1 cellular context compared by ENCODE assay signal in the genomic region with DNA sequence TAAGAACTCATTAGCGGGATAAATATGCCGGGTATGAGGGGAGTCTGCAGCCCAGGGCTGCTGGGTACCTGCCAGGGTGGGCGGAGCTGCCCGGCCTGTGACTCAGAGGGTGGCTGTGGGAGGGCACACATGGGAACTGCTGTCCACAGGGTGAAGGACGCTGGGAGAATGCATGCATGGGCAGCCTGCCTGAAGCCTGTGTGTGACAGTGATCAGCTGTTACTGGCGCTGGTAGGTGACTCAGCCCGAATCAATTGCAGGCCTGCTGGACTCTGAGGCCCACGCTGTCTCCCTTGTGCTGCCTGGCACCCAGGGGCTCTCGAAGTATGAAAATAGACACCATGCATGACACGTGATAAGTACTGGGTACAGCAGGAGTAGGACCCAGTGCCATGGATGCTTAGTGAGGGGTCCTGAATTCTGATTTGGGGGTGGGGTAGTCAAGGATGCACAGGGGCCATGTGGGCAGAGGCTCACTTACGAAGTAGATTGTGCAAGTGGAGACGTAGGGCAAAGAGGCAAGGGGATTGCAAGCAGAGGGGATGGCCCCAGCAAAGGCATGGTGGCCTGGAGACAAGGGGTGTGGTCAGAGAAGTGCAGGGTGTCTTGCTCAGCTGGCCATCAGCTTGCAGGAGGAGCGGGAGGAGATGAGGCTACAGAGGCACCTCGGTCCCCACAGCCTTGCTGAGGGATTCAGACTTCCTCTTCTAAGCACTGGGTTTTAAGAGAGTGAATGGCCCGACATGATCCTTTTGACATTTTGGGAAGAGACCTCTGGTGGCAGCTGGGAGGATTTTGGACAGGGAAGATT.
TF ChIP-seq lines count a peak whose summit lies in the region.

No MANE protein-coding gene starts in this region.

TF ChIP-seq in HepG2, 621 proteins besides CTCF, POLR2A, EP300 and RAD21 (continued from another document and continues in another):
- TF ChIP-seq, protein P1, sequence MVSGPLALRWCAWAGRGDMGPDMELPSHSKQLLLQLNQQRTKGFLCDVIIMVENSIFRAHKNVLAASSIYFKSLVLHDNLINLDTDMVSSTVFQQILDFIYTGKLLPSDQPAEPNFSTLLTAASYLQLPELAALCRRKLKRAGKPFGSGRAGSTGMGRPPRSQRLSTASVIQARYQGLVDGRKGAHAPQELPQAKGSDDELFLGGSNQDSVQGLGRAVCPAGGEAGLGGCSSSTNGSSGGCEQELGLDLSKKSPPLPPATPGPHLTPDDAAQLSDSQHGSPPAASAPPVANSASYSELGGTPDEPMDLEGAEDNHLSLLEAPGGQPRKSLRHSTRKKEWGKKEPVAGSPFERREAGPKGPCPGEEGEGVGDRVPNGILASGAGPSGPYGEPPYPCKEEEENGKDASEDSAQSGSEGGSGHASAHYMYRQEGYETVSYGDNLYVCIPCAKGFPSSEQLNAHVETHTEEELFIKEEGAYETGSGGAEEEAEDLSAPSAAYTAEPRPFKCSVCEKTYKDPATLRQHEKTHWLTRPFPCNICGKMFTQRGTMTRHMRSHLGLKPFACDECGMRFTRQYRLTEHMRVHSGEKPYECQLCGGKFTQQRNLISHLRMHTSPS (CRISPR knock-in tag; IDR thresholded peaks at IDR 0.05; ENCODE audit: low read depth), result peak; percentile 97
- TF ChIP-seq, protein P2, sequence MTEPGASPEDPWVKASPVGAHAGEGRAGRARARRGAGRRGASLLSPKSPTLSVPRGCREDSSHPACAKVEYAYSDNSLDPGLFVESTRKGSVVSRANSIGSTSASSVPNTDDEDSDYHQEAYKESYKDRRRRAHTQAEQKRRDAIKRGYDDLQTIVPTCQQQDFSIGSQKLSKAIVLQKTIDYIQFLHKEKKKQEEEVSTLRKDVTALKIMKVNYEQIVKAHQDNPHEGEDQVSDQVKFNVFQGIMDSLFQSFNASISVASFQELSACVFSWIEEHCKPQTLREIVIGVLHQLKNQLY (CRISPR knock-in tag; IDR thresholded peaks at IDR 0.05), result peak; percentile 90
- TF ChIP-seq NR3C1 (CRISPR knock-in tag; IDR thresholded peaks at IDR 0.05) (no peak), HMG20B (CRISPR knock-in tag; conservative IDR thresholded peaks at IDR 0.05) (no peak), ZNF75D (CRISPR knock-in tag; IDR thresholded peaks at IDR 0.05; ENCODE audit: borderline replicate concordance) (no peak), MAFG (CRISPR knock-in tag; IDR thresholded peaks at IDR 0.05) (peak; percentile 51; the same call in 1 of the 2 replicates), RARA (CRISPR knock-in tag; IDR thresholded peaks at IDR 0.05) (peak; percentile 78), ZNF253 (CRISPR knock-in tag; IDR thresholded peaks at IDR 0.05; ENCODE audit: borderline replicate concordance) (no peak), PCBP1 (IDR thresholded peaks at IDR 0.05; ENCODE audit: borderline replicate concordance, low read depth, low read length) (no peak), RFX5 (IDR thresholded peaks at IDR 0.05; ENCODE audit: low read depth, low read length) (peak; percentile 72), ATRX (CRISPR knock-in tag; IDR thresholded peaks at IDR 0.05; ENCODE audit: borderline replicate concordance) (no peak), ISX (CRISPR knock-in tag; conservative IDR thresholded peaks at IDR 0.05) (no peak), MTA1 (CRISPR knock-in tag; IDR thresholded peaks at IDR 0.05; ENCODE audit: borderline replicate concordance) (0 out of 2 replicates have a peak, but pooled peaks have one; percentile 72), SUZ12 (IDR thresholded peaks at IDR 0.05; ENCODE audit: low read depth, low read length) (no peak), BCL6 (CRISPR knock-in tag; IDR thresholded peaks at IDR 0.05) (peak; percentile 28; the same call in 1 of the 2 replicates), ZNF776 (CRISPR knock-in tag; IDR thresholded peaks at IDR 0.05) (peak; percentile 45; the same call in 1 of the 2 replicates), JUND (CRISPR knock-in tag; IDR thresholded peaks at IDR 0.05) (peak; percentile 90), KDM1A (CRISPR knock-in tag; IDR thresholded peaks at IDR 0.05) (no peak), CHCHD3 (CRISPR knock-in tag; IDR thresholded peaks at IDR 0.05) (no peak), ZNF34 (CRISPR knock-in tag; IDR thresholded peaks at IDR 0.05; ENCODE audit: borderline replicate concordance) (no peak), ZNF792 (CRISPR knock-in tag; IDR thresholded peaks at IDR 0.05) (peak; percentile 78), ZNF138 (CRISPR knock-in tag; IDR thresholded peaks at IDR 0.05; ENCODE audit: low read depth) (0 out of 2 replicates have a peak, but pooled peaks have one; percentile 43), RXRB (CRISPR knock-in tag; IDR thresholded peaks at IDR 0.05; ENCODE audit: borderline replicate concordance) (peak; percentile 76), MEF2D (CRISPR knock-in tag; IDR thresholded peaks at IDR 0.05) (0 out of 2 replicates have a peak, but pooled peaks have one; percentile 28), SMAD1 (CRISPR knock-in tag; IDR thresholded peaks at IDR 0.05; ENCODE audit: borderline replicate concordance, low read depth) (peak; percentile 44; the same call in 1 of the 2 replicates), NCOA5 (CRISPR knock-in tag; IDR thresholded peaks at IDR 0.05) (no peak), EEA1 (CRISPR knock-in tag; IDR thresholded peaks at IDR 0.05; ENCODE audit: borderline replicate concordance) (no peak), ZNF501 (CRISPR knock-in tag; IDR thresholded peaks at IDR 0.05) (peak; percentile 71; the same call in 1 of the 2 replicates)
- TF ChIP-seq, protein P3, sequence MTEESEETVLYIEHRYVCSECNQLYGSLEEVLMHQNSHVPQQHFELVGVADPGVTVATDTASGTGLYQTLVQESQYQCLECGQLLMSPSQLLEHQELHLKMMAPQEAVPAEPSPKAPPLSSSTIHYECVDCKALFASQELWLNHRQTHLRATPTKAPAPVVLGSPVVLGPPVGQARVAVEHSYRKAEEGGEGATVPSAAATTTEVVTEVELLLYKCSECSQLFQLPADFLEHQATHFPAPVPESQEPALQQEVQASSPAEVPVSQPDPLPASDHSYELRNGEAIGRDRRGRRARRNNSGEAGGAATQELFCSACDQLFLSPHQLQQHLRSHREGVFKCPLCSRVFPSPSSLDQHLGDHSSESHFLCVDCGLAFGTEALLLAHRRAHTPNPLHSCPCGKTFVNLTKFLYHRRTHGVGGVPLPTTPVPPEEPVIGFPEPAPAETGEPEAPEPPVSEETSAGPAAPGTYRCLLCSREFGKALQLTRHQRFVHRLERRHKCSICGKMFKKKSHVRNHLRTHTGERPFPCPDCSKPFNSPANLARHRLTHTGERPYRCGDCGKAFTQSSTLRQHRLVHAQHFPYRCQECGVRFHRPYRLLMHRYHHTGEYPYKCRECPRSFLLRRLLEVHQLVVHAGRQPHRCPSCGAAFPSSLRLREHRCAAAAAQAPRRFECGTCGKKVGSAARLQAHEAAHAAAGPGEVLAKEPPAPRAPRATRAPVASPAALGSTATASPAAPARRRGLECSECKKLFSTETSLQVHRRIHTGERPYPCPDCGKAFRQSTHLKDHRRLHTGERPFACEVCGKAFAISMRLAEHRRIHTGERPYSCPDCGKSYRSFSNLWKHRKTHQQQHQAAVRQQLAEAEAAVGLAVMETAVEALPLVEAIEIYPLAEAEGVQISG (CRISPR knock-in tag; IDR thresholded peaks at IDR 0.05), result peak; percentile 50; the same call in 1 of the 2 replicates
- TF ChIP-seq, protein P4, sequence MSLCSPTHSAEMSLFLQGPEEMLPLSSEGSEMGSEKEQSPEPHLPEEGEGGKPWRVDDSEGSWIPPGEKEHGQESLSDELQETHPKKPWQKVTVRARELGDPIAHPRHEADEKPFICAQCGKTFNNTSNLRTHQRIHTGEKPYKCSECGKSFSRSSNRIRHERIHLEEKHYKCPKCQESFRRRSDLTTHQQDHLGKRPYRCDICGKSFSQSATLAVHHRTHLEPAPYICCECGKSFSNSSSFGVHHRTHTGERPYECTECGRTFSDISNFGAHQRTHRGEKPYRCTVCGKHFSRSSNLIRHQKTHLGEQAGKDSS (CRISPR knock-in tag; IDR thresholded peaks at IDR 0.05; ENCODE audit: borderline replicate concordance, low read depth), result 0 out of 2 replicates have a peak, but pooled peaks have one; percentile 44
- TF ChIP-seq, protein P5, sequence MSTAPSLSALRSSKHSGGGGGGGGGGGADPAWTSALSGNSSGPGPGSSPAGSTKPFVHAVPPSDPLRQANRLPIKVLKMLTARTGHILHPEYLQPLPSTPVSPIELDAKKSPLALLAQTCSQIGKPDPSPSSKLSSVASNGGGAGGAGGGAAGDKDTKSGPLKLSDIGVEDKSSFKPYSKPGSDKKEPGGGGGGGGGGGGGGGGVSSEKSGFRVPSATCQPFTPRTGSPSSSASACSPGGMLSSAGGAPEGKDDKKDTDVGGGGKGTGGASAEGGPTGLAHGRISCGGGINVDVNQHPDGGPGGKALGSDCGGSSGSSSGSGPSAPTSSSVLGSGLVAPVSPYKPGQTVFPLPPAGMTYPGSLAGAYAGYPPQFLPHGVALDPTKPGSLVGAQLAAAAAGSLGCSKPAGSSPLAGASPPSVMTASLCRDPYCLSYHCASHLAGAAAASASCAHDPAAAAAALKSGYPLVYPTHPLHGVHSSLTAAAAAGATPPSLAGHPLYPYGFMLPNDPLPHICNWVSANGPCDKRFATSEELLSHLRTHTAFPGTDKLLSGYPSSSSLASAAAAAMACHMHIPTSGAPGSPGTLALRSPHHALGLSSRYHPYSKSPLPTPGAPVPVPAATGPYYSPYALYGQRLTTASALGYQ (CRISPR knock-in tag; IDR thresholded peaks at IDR 0.05), result no peak
- TF ChIP-seq, protein P6, sequence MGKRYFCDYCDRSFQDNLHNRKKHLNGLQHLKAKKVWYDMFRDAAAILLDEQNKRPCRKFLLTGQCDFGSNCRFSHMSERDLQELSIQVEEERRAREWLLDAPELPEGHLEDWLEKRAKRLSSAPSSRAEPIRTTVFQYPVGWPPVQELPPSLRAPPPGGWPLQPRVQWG (CRISPR knock-in tag; IDR thresholded peaks at IDR 0.05; ENCODE audit: borderline replicate concordance, low read depth), result no peak
- TF ChIP-seq, protein P7, sequence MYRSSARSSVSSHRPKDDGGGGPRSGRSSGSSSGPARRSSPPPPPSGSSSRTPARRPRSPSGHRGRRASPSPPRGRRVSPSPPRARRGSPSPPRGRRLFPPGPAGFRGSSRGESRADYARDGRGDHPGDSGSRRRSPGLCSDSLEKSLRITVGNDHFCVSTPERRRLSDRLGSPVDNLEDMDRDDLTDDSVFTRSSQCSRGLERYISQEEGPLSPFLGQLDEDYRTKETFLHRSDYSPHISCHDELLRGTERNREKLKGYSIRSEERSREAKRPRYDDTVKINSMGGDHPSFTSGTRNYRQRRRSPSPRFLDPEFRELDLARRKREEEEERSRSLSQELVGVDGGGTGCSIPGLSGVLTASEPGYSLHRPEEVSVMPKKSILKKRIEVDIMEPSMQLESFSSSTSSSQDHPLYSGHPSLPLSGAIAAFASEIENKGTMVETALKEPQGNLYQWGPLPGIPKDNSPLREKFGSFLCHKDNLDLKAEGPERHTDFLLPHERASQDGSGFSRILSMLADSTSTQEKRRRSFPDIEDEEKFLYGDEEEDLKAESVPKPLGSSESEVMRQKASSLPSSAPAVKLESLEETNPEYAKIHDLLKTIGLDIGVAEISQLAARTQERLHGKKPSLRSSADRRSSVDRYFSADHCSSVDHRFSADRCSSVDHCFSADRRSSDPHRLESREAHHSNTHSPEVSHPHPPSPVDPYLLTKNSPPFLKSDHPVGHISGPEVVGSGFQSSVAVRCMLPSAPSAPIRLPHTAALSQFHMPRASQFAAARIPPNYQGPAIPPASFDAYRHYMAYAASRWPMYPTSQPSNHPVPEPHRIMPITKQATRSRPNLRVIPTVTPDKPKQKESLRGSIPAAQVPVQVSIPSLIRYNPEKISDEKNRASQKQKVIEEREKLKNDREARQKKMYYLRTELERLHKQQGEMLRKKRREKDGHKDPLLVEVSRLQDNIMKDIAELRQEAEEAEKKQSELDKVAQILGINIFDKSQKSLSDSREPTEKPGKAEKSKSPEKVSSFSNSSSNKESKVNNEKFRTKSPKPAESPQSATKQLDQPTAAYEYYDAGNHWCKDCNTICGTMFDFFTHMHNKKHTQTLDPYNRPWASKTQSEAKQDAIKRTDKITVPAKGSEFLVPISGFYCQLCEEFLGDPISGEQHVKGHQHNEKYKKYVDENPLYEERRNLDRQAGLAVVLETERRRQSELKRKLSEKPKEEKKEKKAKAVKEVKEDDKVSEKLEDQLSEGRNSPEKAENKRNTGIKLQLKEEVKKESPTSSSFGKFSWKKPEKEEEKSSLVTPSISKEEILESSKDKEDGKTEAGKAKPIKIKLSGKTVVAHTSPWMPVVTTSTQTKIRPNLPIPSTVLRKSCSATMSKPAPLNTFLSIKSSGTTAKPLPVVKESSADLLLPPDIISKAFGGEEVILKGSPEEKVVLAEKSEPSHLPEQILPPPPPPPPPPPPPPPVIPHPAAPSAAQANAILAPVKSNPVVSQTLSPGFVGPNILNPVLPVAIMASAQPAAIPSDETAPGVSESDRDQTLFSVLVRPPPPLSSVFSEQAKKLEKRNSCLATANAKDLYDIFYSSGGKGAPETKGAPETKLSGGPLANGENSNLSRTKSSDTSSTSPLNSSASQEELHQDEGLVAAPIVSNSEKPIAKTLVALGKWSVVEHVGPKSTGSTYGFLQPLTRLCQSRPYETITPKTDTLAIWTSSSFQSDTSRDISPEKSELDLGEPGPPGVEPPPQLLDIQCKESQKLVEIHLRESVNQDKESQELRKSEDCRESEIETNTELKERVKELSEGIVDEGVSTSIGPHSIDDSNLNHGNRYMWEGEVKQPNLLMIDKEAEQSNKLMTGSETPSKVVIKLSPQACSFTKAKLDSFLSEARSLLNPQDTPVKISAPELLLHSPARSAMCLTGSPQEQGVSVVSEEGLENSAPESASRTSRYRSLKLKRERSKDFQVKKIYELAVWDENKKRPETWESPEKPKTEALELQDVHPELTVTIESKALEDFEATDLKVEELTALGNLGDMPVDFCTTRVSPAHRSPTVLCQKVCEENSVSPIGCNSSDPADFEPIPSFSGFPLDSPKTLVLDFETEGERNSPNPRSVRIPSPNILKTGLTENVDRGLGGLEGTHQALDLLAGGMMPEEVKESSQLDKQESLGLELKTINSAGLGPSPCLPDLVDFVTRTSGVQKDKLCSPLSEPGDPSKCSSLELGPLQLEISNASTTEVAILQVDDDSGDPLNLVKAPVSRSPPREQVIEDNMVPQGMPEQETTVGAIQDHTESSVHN (CRISPR knock-in tag; IDR thresholded peaks at IDR 0.05), result no peak
- TF ChIP-seq, protein P8, sequence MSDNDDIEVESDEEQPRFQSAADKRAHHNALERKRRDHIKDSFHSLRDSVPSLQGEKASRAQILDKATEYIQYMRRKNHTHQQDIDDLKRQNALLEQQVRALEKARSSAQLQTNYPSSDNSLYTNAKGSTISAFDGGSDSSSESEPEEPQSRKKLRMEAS (IDR thresholded peaks at IDR 0.05), result peak; percentile 92
- TF ChIP-seq, protein P9, sequence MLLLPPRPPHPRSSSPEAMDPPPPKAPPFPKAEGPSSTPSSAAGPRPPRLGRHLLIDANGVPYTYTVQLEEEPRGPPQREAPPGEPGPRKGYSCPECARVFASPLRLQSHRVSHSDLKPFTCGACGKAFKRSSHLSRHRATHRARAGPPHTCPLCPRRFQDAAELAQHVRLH (CRISPR knock-in tag; IDR thresholded peaks at IDR 0.05; ENCODE audit: borderline replicate concordance, low read depth), result no peak
